ENCODE assay signal across 9 cellular contexts in the genomic region with DNA sequence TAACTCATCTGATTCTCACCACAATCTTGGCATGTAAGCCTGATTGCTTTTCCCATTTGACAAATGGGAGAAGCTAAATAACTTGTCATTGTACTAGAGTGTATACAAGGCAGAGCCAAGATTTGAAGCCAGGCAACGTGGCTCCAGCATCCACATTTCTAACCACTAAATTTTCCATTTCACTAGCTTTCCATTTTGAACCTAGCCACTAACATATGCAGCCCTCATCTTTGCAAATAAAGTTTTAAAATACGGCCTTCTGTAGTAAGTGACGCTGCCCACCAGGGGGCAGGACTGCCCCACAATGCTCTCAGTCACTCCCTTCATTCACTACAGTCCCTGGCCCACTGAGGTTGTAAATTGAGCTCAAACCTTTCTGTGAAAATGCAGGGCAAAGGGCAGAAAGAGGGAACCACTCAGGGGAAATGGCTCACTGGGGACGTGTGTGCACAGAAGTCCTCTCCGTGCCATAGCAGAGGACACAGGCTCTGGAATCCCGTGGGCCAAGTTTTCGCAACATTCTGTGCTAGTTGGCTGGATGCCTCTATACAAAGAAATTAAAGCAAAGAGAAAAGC.
A peak's percentile ranks its signal among the peaks of the same experiment; 100 is the strongest.
DNase-seq lines count a peak whose midpoint lies in the region; ATAC-seq, FAIRE-seq and TF ChIP-seq lines count a peak whose summit lies in the region.
"Had no signal": no experiment of that assay in that cellular context is flagged by ENCODE, and none has a peak within 500 bp of the region (broad histone marks: within the 10 kb centered on the region; RNA-seq: fewer than 3 reads in every experiment).

No MANE protein-coding gene starts in this region.

- peak; percentile 56 for TF ChIP-seq CTCF in neutrophil (IDR thresholded peaks at IDR 0.05)

- no peaks in the 10 kb centered on the region for H3K36me3 ChIP-seq in neutrophil

- no peak overlapping the region for H3K27ac Mint-ChIP-seq in activated CD8-positive, alpha-beta T cell treated with anti-CD3 and anti-CD28 coated beads, Interleukin-2, amount 10 ng/mL, durations not matched to agents 7 days and 5 days
- H3K27ac Mint-ChIP-seq: T-cell had no signal

- no peak overlapping the region for H3K4me3 ChIP-seq in neutrophil (ENCODE audit: low read depth in 1 of 2, low read length in 1 of 2)

- POLR2A ChIA-PET in activated CD8-positive, alpha-beta T cell treated with anti-CD3 and anti-CD28 coated beads, Interleukin-2, amount 10 ng/mL, durations not matched to agents 7 days and 5 days (lab: Charles Lee) = no interaction called here

- no peaks in the 10 kb centered on the region for H3K27me3 Mint-ChIP-seq in activated CD8-positive, alpha-beta T cell treated with anti-CD3 and anti-CD28 coated beads, Interleukin-2, amount 10 ng/mL, durations not matched to agents 7 days and 5 days (ENCODE audit: low read depth)
- H3K27me3 Mint-ChIP-seq: T-cell had no signal

- no peaks in the 10 kb centered on the region for H3K9me3 Mint-ChIP-seq in activated CD8-positive, alpha-beta T cell treated with anti-CD3 and anti-CD28 coated beads, Interleukin-2, amount 10 ng/mL, durations not matched to agents 7 days and 5 days (ENCODE audit: insufficient read depth)

- no peak overlapping the region for H3K4me3 Mint-ChIP-seq in activated CD8-positive, alpha-beta T cell treated with anti-CD3 and anti-CD28 coated beads, Interleukin-2, amount 10 ng/mL, durations not matched to agents 7 days and 5 days
- H3K4me3 Mint-ChIP-seq: T-cell had no signal

- H3K9me3 ChIP-seq in neutrophil = no peaks in the 10 kb centered on the region

- no peaks in the 10 kb centered on the region for H3K36me3 Mint-ChIP-seq in activated CD8-positive, alpha-beta T cell treated with anti-CD3 and anti-CD28 coated beads, Interleukin-2, amount 10 ng/mL, durations not matched to agents 7 days and 5 days (ENCODE audit: low read depth)
- H3K36me3 Mint-ChIP-seq: T-cell had no signal

- DNase-seq in Ammon's horn (ENCODE audit: low spot score) (peak; percentile 85), NCI-H2171 treated with DMSO at 0.1 percent for 48 hours (lab: John Stamatoyannopoulos, UW) (peak; percentile 86), frontal cortex (ENCODE audit: low spot score in 2 of 2) (peak; percentile 47 to 61), GF-D8 (lab: John Stamatoyannopoulos, UW) (no peak)
- DNase-seq in activated CD8-positive, alpha-beta T cell treated with anti-CD3 and anti-CD28 coated beads, Interleukin-2, amount 10 ng/mL, durations not matched to agents 7 days and 5 days = peak; percentile 50

- CTCF ChIA-PET in activated CD8-positive, alpha-beta T cell treated with anti-CD3 and anti-CD28 coated beads, Interleukin-2, amount 10 ng/mL, durations not matched to agents 7 days and 5 days (lab: Charles Lee) = interaction anchor here (0.6 to 2.6 kb wide), 16 partner anchors 9 to 673 kb away, joined by 3 to 17 read pairs (median 4); no protein-coding TSS in a partner anchor

- H3K4me1 Mint-ChIP-seq in activated CD8-positive, alpha-beta T cell treated with anti-CD3 and anti-CD28 coated beads, Interleukin-2, amount 10 ng/mL, durations not matched to agents 7 days and 5 days (ENCODE audit: low read depth) = no peaks in the 10 kb centered on the region
- H3K4me1 Mint-ChIP-seq: T-cell had no signal

- peak; percentile 88 for ATAC-seq in GM18498 (IDR thresholded peaks at IDR 0.05; ENCODE audit: unreplicated experiment)
- ATAC-seq in HG03025 (IDR thresholded peaks at IDR 0.05; ENCODE audit: low FRiP score, unreplicated experiment) = peak; percentile 66
- ATAC-seq in activated CD8-positive, alpha-beta T cell treated with anti-CD3 and anti-CD28 coated beads, Interleukin-2, amount 10 ng/mL, durations not matched to agents 7 days and 5 days = peak; percentile 51
- ATAC-seq: T-cell had no signal

- H3K4me1 ChIP-seq in neutrophil (ENCODE audit: control insufficient read depth in 1 of 2, insufficient read depth in 1 of 2, low read depth in 1 of 2, low read length in 1 of 2) = no peaks in the 10 kb centered on the region

- peak; percentile 51 for FAIRE-seq in frontal cortex (lab: Jason Lieb, UNC)

- no peaks in the 10 kb centered on the region for H3K27me3 ChIP-seq in neutrophil

- H3K27ac ChIP-seq in neutrophil = no peak overlapping the region
